Comparison of ENCODE assay signal across 10 cellular contexts in genomic region chr6:163459536-163459935, GRCh38. TPM values are rescaled to one million over a fixed set of nuclear protein-coding genes. Genes with fewer than 3 reads are reported as not detected.
DNase-seq lines count a peak whose midpoint lies in the region; ATAC-seq and TF ChIP-seq lines count a peak whose summit lies in the region.
"Had no signal": no experiment of that assay in that cellular context is flagged by ENCODE, and none has a peak within 500 bp of the region (broad histone marks: within the 10 kb centered on the region; RNA-seq: fewer than 3 reads in every experiment).

No MANE protein-coding gene starts in this region.

- peak overlapping the region; percentile 66 to 98 (median 92) for H3K4me3 Mint-ChIP-seq in CD8-positive, alpha-beta memory T cell
- peak overlapping the region; percentile 88 for H3K4me3 Mint-ChIP-seq in natural killer cell treated with Interleukin-12 subunit alpha and Interleukin-12 subunit beta and Interleukin-15 and Interleukin-18, amount 100 ng/mL, for 72 hours
- H3K4me3 Mint-ChIP-seq: mesothelial cell of epicardium had no signal

- no peak for DNase-seq in CD8-positive, alpha-beta memory T cell
- DNase-seq in brain microvascular endothelial cell, result no peak
- no peak for DNase-seq in natural killer cell treated with Interleukin-12 subunit alpha and Interleukin-12 subunit beta and Interleukin-15 and Interleukin-18, amount 100 ng/mL, for 72 hours (ENCODE audit: low spot score)
- DNase-seq in smooth muscle cell (lab: John Stamatoyannopoulos, UW; ENCODE audit: unreplicated experiment), result no peak
- DNase-seq in MV-4-11 (lab: John Stamatoyannopoulos, UW), result no peak
- DNase-seq: activated CD4-positive, alpha-beta T cell treated with anti-CD3 and anti-CD28 coated beads, Interleukin-2, amount 50 U/mL, for 48 hours had no signal

- H4K20me1 ChIP-seq in smooth muscle cell (ENCODE audit: low read depth), result peaks cover 99% of the 10 kb centered on the region

- H3K27me3 ChIP-seq in CD8-positive, alpha-beta memory T cell (ENCODE audit: insufficient read depth, low read length, poor library complexity, severe bottlenecking), result no peaks in the 10 kb centered on the region
- H3K27me3 ChIP-seq in brain microvascular endothelial cell (replicated peaks) (no peaks in the 10 kb centered on the region), smooth muscle cell (ENCODE audit: low read depth) (no peaks in the 10 kb centered on the region)

- H3K4me1 Mint-ChIP-seq in CD8-positive, alpha-beta memory T cell, result peaks cover 65 to 76% (median 69%) of the 10 kb centered on the region in 3 donors
- peaks cover 70 to 78% of the 10 kb centered on the region in 2 donors for H3K4me1 Mint-ChIP-seq in natural killer cell treated with Interleukin-12 subunit alpha and Interleukin-12 subunit beta and Interleukin-15 and Interleukin-18, amount 100 ng/mL, for 72 hours (ENCODE audit: low read depth in 2 of 2)

- POLR2A ChIA-PET in CD8-positive, alpha-beta memory T cell (lab: Charles Lee), result interaction anchor here (1.3 kb wide), 1 partner anchor 44 kb away, joined by 6 read pairs; no protein-coding TSS in a partner anchor

- no peak for TF ChIP-seq CTCF in brain microvascular endothelial cell (IDR thresholded peaks at IDR 0.05; ENCODE audit: low read depth, low read length, missing control alignments)
- TF ChIP-seq CTCF in smooth muscle cell (IDR thresholded peaks at IDR 0.05; ENCODE audit: borderline replicate concordance, insufficient read depth, poor library complexity, severe bottlenecking), result no peak

- H3K36me3 ChIP-seq in CD8-positive, alpha-beta memory T cell (ENCODE audit: insufficient read depth, low read length), result no peaks in the 10 kb centered on the region
- H3K36me3 ChIP-seq in KOPT-K1 (ENCODE audit: insufficient read depth, low read length) (no peaks in the 10 kb centered on the region; the same call in 1 of the 2 replicates), brain microvascular endothelial cell (replicated peaks) (no peaks in the 10 kb centered on the region), smooth muscle cell (ENCODE audit: low read depth) (no peaks in the 10 kb centered on the region)

- peaks cover 15% of the 10 kb centered on the region for H3F3A ChIP-seq in smooth muscle cell (ENCODE audit: low read depth)

- no peaks in the 10 kb centered on the region for H3K9me3 ChIP-seq in CD8-positive, alpha-beta memory T cell (ENCODE audit: low read length)
- H3K9me3 ChIP-seq in KOPT-K1 (ENCODE audit: insufficient read depth, low read length, poor library complexity, severe bottlenecking) (no peaks in the 10 kb centered on the region), smooth muscle cell (replicated peaks; ENCODE audit: low read depth) (no peaks in the 10 kb centered on the region)

- no peak for ATAC-seq in natural killer cell treated with Interleukin-12 subunit alpha and Interleukin-12 subunit beta and Interleukin-15 and Interleukin-18, amount 100 ng/mL, for 72 hours
- no peak for ATAC-seq in GM19397 (IDR thresholded peaks at IDR 0.05; ENCODE audit: unreplicated experiment)

- H3K36me3 Mint-ChIP-seq in CD8-positive, alpha-beta memory T cell, result peaks cover 2 to 10% (median 9%) of the 10 kb centered on the region in 3 donors
- peaks cover 6% of the 10 kb centered on the region for H3K36me3 Mint-ChIP-seq in natural killer cell treated with Interleukin-12 subunit alpha and Interleukin-12 subunit beta and Interleukin-15 and Interleukin-18, amount 100 ng/mL, for 72 hours

- no peak overlapping the region for H3K9ac ChIP-seq in smooth muscle cell (ENCODE audit: low read depth)
- H3K9ac ChIP-seq: KMS-11 had no signal

- CTCF ChIA-PET in CD8-positive, alpha-beta memory T cell (lab: Charles Lee), result interaction anchor here (0.8 kb wide), 1 partner anchor 44 kb away, joined by 5 read pairs; no protein-coding TSS in a partner anchor

- peak overlapping the region; percentile 54 for H3K4me3 ChIP-seq in CD8-positive, alpha-beta memory T cell (ENCODE audit: low read length)
- no peak overlapping the region for H3K4me3 ChIP-seq in brain microvascular endothelial cell (ENCODE audit: low read depth, low read length)
- H3K4me3 ChIP-seq in smooth muscle cell, result no peak overlapping the region

- 99% methylated on average over 2 of the region's 2 CpGs for WGBS in smooth muscle cell (ENCODE audit: low lambda C conversion rate)

- no peaks in the 10 kb centered on the region for H3K9me3 Mint-ChIP-seq in CD8-positive, alpha-beta memory T cell
- no peaks in the 10 kb centered on the region for H3K9me3 Mint-ChIP-seq in natural killer cell treated with Interleukin-12 subunit alpha and Interleukin-12 subunit beta and Interleukin-15 and Interleukin-18, amount 100 ng/mL, for 72 hours

- peak overlapping the region; percentile 89 to 100 (median 98) for H3K27ac Mint-ChIP-seq in CD8-positive, alpha-beta memory T cell
- peak overlapping the region; percentile 87 to 96 for H3K27ac Mint-ChIP-seq in natural killer cell treated with Interleukin-12 subunit alpha and Interleukin-12 subunit beta and Interleukin-15 and Interleukin-18, amount 100 ng/mL, for 72 hours
- H3K27ac Mint-ChIP-seq: mesothelial cell of epicardium had no signal

- H3K27ac ChIP-seq in CD8-positive, alpha-beta memory T cell (ENCODE audit: low read depth, low read length), result peak overlapping the region; percentile 78
- H3K27ac ChIP-seq in KOPT-K1 (ENCODE audit: low read depth, low read length, poor library complexity, severe bottlenecking), result peak overlapping the region; percentile 84
- H3K27ac ChIP-seq in brain microvascular endothelial cell, result peak overlapping the region; percentile 61
- no peak overlapping the region for H3K27ac ChIP-seq in smooth muscle cell (ENCODE audit: low read depth)
- H3K27ac ChIP-seq: KMS-11 had no signal

- H3K27me3 Mint-ChIP-seq in CD8-positive, alpha-beta memory T cell, result no peaks in the 10 kb centered on the region
- no peaks in the 10 kb centered on the region for H3K27me3 Mint-ChIP-seq in natural killer cell treated with Interleukin-12 subunit alpha and Interleukin-12 subunit beta and Interleukin-15 and Interleukin-18, amount 100 ng/mL, for 72 hours

- H2AFZ ChIP-seq in smooth muscle cell (ENCODE audit: low read depth), result no peak overlapping the region

- in situ Hi-C loops in brain microvascular endothelial cell (cut with HindIII; ENCODE audit: low pct_ligation_motif_present, low sequenced_read_pairs), result no loop called here

- H3K4me2 ChIP-seq in smooth muscle cell, result no peak overlapping the region
- H3K4me2 ChIP-seq: KMS-11 had no signal

- H3K79me2 ChIP-seq in smooth muscle cell (ENCODE audit: low read depth), result peaks cover 98% of the 10 kb centered on the region

- H3K4me1 ChIP-seq in CD8-positive, alpha-beta memory T cell (ENCODE audit: insufficient read depth, low read length), result peaks cover 39% of the 10 kb centered on the region
- H3K4me1 ChIP-seq in smooth muscle cell (ENCODE audit: low read depth), result peaks cover 28% of the 10 kb centered on the region

RNA-seq across cellular contexts. Expression of gene QKI, which starts 45.0 kb away (rescaled TPM):
- total RNA-seq in CD8-positive, alpha-beta memory T cell, result 10 to 100 TPM; 56.5 to 58.8 TPM
- 27.5 TPM for polyA plus RNA-seq in CD8-positive, alpha-beta memory T cell
- 100 to 1,000 TPM in 1 of 2 donors, 10 to 100 TPM in 1; 91.8 to 123 TPM for total RNA-seq in natural killer cell treated with Interleukin-12 subunit alpha and Interleukin-12 subunit beta and Interleukin-15 and Interleukin-18, amount 100 ng/mL, for 72 hours
- total RNA-seq in smooth muscle cell, result 162 and 168 TPM in 2 replicates
- polyA plus RNA-seq in smooth muscle cell, result 65.1 and 67.0 TPM in 2 replicates
